Comparison of ENCODE assay signal across 11 cellular contexts in the genomic region with DNA sequence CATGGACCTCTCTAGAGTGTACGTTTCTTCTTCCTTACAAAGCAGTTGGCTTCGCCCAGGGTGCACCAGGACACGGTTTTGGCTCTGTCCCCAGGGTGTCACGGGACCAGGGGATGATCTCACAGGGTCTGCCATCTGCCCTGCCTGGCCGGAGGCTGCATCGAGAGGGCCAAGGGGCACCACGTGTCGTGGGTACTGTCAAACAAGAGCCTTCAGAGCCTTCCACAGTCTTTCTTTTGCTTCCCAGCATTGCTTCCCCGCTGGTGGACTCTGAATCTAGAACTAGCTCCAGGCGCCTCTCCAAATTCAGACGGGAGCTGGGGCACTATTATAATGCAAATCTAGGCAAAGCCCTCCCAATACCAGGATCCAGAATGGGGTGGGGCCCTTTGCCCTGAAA. TPM values are rescaled to one million over a fixed set of nuclear protein-coding genes. Genes with fewer than 3 reads are reported as not detected.
DNase-seq lines count a peak whose midpoint lies in the region; ATAC-seq and TF ChIP-seq lines count a peak whose summit lies in the region.
"Had no signal": no experiment of that assay in that cellular context is flagged by ENCODE, and none has a peak within 500 bp of the region (broad histone marks: within the 10 kb centered on the region; RNA-seq: fewer than 3 reads in every experiment).

No MANE protein-coding gene starts in this region.

- H3K27ac ChIP-seq in body of pancreas (no peak overlapping the region), thyroid gland (no peak overlapping the region)

- H3K27me3 ChIP-seq in body of pancreas (no peaks in the 10 kb centered on the region), thyroid gland (no peaks in the 10 kb centered on the region)
- H3K27me3 ChIP-seq: tibial nerve had no signal

- WGBS in body of pancreas, 2 donors: 41 to 50% methylated on average over 11 of the region's 11 CpGs
- 60 to 70% methylated on average over 11 of the region's 11 CpGs for WGBS in thyroid gland, 2 donors

- H3K4me3 ChIP-seq in body of pancreas (no peak overlapping the region), thyroid gland (replicated peaks in 1 of 3) (no peak overlapping the region)
- H3K4me3 ChIP-seq: tibial nerve had no signal

- H3K4me1 ChIP-seq in body of pancreas (no peaks in the 10 kb centered on the region), thyroid gland (peaks cover 4 to 11% of the 10 kb centered on the region in 2 donors)

- intact Hi-C loops in body of pancreas (cut with DNase I) (no loop called here), thyroid gland (cut with DNase I) (no loop called here)

- TF ChIP-seq POLR2A in body of pancreas (IDR thresholded peaks at IDR 0.05) (no peak), thyroid gland (IDR thresholded peaks at IDR 0.05) (no peak)

- TF ChIP-seq CTCF in body of pancreas (IDR thresholded peaks at IDR 0.05): no peak
- no peak for TF ChIP-seq CTCF in thyroid gland (IDR thresholded peaks at IDR 0.05)

- ATAC-seq in body of pancreas: no peak
- ATAC-seq in left lobe of liver: peak; percentile 86
- no peak for ATAC-seq in GM21576 (IDR thresholded peaks at IDR 0.05; ENCODE audit: unreplicated experiment)

- no peaks in the 10 kb centered on the region for H3K36me3 ChIP-seq in body of pancreas (replicated peaks in 1 of 2; ENCODE audit: insufficient read depth in 1 of 2, low read depth in 2 of 2)
- H3K36me3 ChIP-seq in thyroid gland: no peaks in the 10 kb centered on the region
- H3K36me3 ChIP-seq: tibial nerve had no signal

- DNase-seq in M059J (ENCODE audit: low read depth): peak; percentile 41
- peak; percentile 15 to 56 (median 32) for DNase-seq in body of pancreas
- DNase-seq in left lobe of liver (ENCODE audit: low spot score): peak; percentile 99
- DNase-seq in thyroid gland: peak; percentile 24
- DNase-seq in SKM-1 (lab: John Stamatoyannopoulos, UW; ENCODE audit: unreplicated experiment): no peak
- no peak for DNase-seq in effector CD4-positive, alpha-beta T cell
- no peak for DNase-seq in T-helper 9 cell
- DNase-seq: KG1 had no signal

- H3K9me3 ChIP-seq in body of pancreas (no peaks in the 10 kb centered on the region), thyroid gland (no peaks in the 10 kb centered on the region)
- H3K9me3 ChIP-seq: tibial nerve had no signal

RNA-seq across cellular contexts. Expression of gene MAPT, which starts 47.9 kb away (rescaled TPM):
- total RNA-seq in M059J (2014; rRNA removed; shearing (Covaris generic)): 0.15 and 0.20 TPM in 2 replicates
- total RNA-seq in body of pancreas: 1 to 10 TPM; 1.6 to 2.3 TPM
- 0.83 TPM for total RNA-seq in left lobe of liver
- total RNA-seq in thyroid gland: 1 to 10 TPM in 2 of 4 donors, under 1 TPM in 2; 0.54 to 1.8 (median 0.92) TPM

RNA-seq across cellular contexts. Expression of gene STH, which starts 56.8 kb away (rescaled TPM):
- not detected in 2 replicates for total RNA-seq in M059J (2014; rRNA removed; shearing (Covaris generic))
- not detected for total RNA-seq in body of pancreas
- not detected for total RNA-seq in left lobe of liver
- total RNA-seq in thyroid gland: not detected
- total RNA-seq: glomerular endothelial cell, tibial nerve had no signal

Comparison
In these comparisons a context has a peak if more than half of its experiments do, and no peak if none do; other contexts are left out.
1. DNase-seq: peak in M059J (single experiment), body of pancreas (4 of 4), left lobe of liver (single experiment) and thyroid gland (2 of 2); none in SKM-1 (single experiment), effector CD4-positive, alpha-beta T cell (single experiment) and T-helper 9 cell (single experiment).